Comparison of ENCODE assay signal across 11 cellular contexts in genomic region chr13:112740502-112741131, GRCh38. TPM values are rescaled to one million over a fixed set of nuclear protein-coding genes. Genes with fewer than 3 reads are reported as not detected.
DNase-seq lines count a peak whose midpoint lies in the region; ATAC-seq and TF ChIP-seq lines count a peak whose summit lies in the region.
"Had no signal": no experiment of that assay in that cellular context is flagged by ENCODE, and none has a peak within 500 bp of the region (broad histone marks: within the 10 kb centered on the region; RNA-seq: fewer than 3 reads in every experiment).

No MANE protein-coding gene starts in this region.

- H3K79me2 ChIP-seq in ACC112 (ENCODE audit: control insufficient read depth, insufficient read depth, low read length, unreplicated experiment): peaks cover 14% of the 10 kb centered on the region

- TF ChIP-seq CTCF in fibroblast of pulmonary artery (IDR thresholded peaks at IDR 0.05; ENCODE audit: low read length, missing control alignments) (no peak), neural crest cell (conservative IDR thresholded peaks at IDR 0.05) (no peak)

- H3K9me3 Mint-ChIP-seq in neural crest cell: no peaks in the 10 kb centered on the region
- H3K9me3 Mint-ChIP-seq in T-cell: no peaks in the 10 kb centered on the region

- peak overlapping the region; percentile 74 for H3K27ac ChIP-seq in ACC112 (ENCODE audit: low read depth, low read length)

- H3K27ac Mint-ChIP-seq in neural crest cell (ENCODE audit: unreplicated experiment): peak overlapping the region; percentile 63
- peak overlapping the region in 1 of 2 donors; percentile 39 for H3K27ac Mint-ChIP-seq in T-cell
- H3K27ac Mint-ChIP-seq: B cell had no signal

- H3K4me1 ChIP-seq in ACC112 (ENCODE audit: control insufficient read depth, insufficient read depth, low read length, unreplicated experiment): peaks cover 18% of the 10 kb centered on the region

- peak overlapping the region; percentile 23 for H2AFZ ChIP-seq in ACC112 (ENCODE audit: low read length, unreplicated experiment)

- POLR2A ChIA-PET in T-cell (lab: Charles Lee): no interaction called here

- H3K27me3 Mint-ChIP-seq in neural crest cell (ENCODE audit: low read depth): no peaks in the 10 kb centered on the region
- H3K27me3 Mint-ChIP-seq in T-cell: no peaks in the 10 kb centered on the region
- H3K27me3 Mint-ChIP-seq: B cell had no signal

- H3K27me3 ChIP-seq in ACC112 (ENCODE audit: insufficient read depth, low read length): no peaks in the 10 kb centered on the region

- H3K4me3 Mint-ChIP-seq in neural crest cell (no peak overlapping the region), T-cell (peak overlapping the region in 1 of 3 donors; percentile 11)
- H3K4me3 Mint-ChIP-seq: B cell had no signal

- DNase-seq in SHP77 (lab: John Stamatoyannopoulos, UW): peak; percentile 71 to 77
- peak; percentile 69 for DNase-seq in fibroblast of pulmonary artery (ENCODE audit: low read depth)
- no peak for DNase-seq in neural crest cell (ENCODE audit: low read depth, low spot score)
- no peak for DNase-seq in T-cell
- no peak for DNase-seq in DMS79 (lab: John Stamatoyannopoulos, UW)
- DNase-seq: activated T-cell treated with anti-CD3 and anti-CD28 coated beads for 4 hours; stimulated activated CD4-positive, alpha-beta T cell treated with anti-CD3 and anti-CD28 coated beads, Interleukin-2, amount 100 ng/mL, for 48 hours had no signal

- H3K4me1 Mint-ChIP-seq in neural crest cell (peaks cover 34% of the 10 kb centered on the region), T-cell (peaks cover 38 to 64% (median 41%) of the 10 kb centered on the region in 3 donors)

- H3K36me3 Mint-ChIP-seq in neural crest cell (ENCODE audit: low read depth): no peaks in the 10 kb centered on the region
- H3K36me3 Mint-ChIP-seq in T-cell: peaks cover 5% of the 10 kb centered on the region

- H3K4me3 ChIP-seq in ACC112 (ENCODE audit: low read depth, low read length) (peak overlapping the region; percentile 53), fibroblast of pulmonary artery (replicated peaks; ENCODE audit: low read depth, low read length) (no peak overlapping the region)

- CTCF ChIA-PET in T-cell (lab: Charles Lee): no interaction called here

- no peak for ATAC-seq in T-cell (replicated peaks in 1 of 4)
- ATAC-seq in HG03469 (IDR thresholded peaks at IDR 0.05; ENCODE audit: unreplicated experiment): no peak
- ATAC-seq in GM19328 (IDR thresholded peaks at IDR 0.05; ENCODE audit: unreplicated experiment): no peak

- H3K36me3 ChIP-seq in ACC112 (ENCODE audit: insufficient read depth, low read length): no peaks in the 10 kb centered on the region

RNA-seq across cellular contexts. Expression of gene ATP11A, which starts 50.8 kb away (rescaled TPM):
- total RNA-seq in neural crest cell (97.4 and 99.1 TPM in 2 replicates), T-cell (10 to 100 TPM; 35.7 to 57.1 (median 48.5) TPM)

Comparison
In these comparisons a context has a peak if more than half of its experiments do, and no peak if none do; other contexts are left out.
1. DNase-seq: peak in SHP77 (2 of 2) and fibroblast of pulmonary artery (single experiment); none in neural crest cell (single experiment), T-cell (0 of 34) and DMS79 (single experiment).